ENCODE assay signal across 8 cellular contexts in the genomic region with DNA sequence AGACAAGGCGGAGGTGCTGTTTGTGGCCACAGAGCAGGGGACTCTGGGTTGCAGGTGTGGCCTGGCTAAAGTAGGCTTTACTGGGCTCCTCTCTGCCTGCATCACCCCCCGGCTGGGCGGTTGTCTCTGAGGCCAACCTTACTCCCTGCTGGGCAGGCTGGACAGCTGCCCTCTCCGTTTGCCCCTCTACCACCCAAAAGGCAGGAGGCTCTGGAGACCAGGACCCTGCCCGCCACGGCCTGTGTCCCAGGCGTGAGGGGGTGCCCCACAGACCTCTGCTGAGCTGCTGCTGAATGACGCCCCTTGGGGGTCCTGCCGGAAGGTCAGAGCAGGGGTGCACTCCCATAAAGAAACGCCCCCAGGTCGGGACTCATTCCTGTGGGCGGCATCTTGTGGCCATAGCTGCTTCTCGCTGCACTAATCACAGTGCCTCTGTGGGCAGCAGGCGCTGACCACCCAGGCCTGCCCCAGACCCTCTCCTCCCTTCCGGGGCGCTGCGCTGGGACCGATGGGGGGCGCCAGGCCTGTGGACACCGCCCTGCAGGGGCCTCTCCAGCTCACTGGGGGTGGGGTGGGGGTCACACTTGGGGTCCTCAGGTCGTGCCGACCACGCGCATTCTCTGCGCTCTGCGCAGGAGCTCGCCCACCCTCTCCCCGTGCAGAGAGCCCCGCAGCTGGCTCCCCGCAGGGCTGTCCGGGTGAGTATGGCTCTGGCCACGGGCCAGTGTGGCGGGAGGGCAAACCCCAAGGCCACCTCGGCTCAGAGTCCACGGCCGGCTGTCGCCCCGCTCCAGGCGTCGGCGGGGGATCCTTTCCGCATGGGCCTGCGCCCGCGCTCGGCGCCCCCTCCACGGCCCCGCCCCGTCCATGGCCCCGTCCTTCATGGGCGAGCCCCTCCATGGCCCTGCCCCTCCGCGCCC. TPM values are rescaled to one million over a fixed set of nuclear protein-coding genes. Genes with fewer than 3 reads are reported as not detected.
DNase-seq lines count a peak whose midpoint lies in the region; ATAC-seq and TF ChIP-seq lines count a peak whose summit lies in the region.

No MANE protein-coding gene starts in this region.

- H3K36me3 ChIP-seq in iPS DF 6.9 (ENCODE audit: control insufficient read depth, insufficient read depth, low read length): no peaks in the 10 kb centered on the region

- CTCF ChIA-PET in activated CD4-positive, alpha-beta memory T cell treated with anti-CD3 and anti-CD28 coated beads for 36 hours (lab: Charles Lee): no interaction called here
- CTCF ChIA-PET in activated CD4-positive, alpha-beta memory T cell treated with anti-CD3 and anti-CD28 coated beads, Interleukin-2, amount 10 ng/mL, durations not matched to agents 7 days and 5 days (lab: Charles Lee): interaction anchor here (1.1 kb wide), 1 partner anchor 36 kb away, joined by 4 read pairs; no protein-coding TSS in a partner anchor
- CTCF ChIA-PET in WTC11 (lab: Charles Lee): interaction anchor here (1.0 to 1.4 kb wide), 3 partner anchors 31 to 407 kb away, joined by 3 to 4 read pairs (median 4); no protein-coding TSS in a partner anchor

- TF ChIP-seq CTCF in WTC11 (IDR thresholded peaks at IDR 0.05): no peak

- no peaks in the 10 kb centered on the region for H3K9me3 Mint-ChIP-seq in activated CD4-positive, alpha-beta memory T cell treated with anti-CD3 and anti-CD28 coated beads for 36 hours
- H3K9me3 Mint-ChIP-seq in activated CD4-positive, alpha-beta memory T cell treated with anti-CD3 and anti-CD28 coated beads, Interleukin-2, amount 10 ng/mL, durations not matched to agents 7 days and 5 days: no peaks in the 10 kb centered on the region
- H3K9me3 Mint-ChIP-seq in WTC11: no peaks in the 10 kb centered on the region
- H3K9me3 Mint-ChIP-seq in stimulated activated naive B cell treated with anti-CD40 and anti-IgM and Interleukin-4, amounts not matched to agents 10 μg/mL and 1 μg/mL and 100 μg/mL, for 72 hours: no peaks in the 10 kb centered on the region

- no peak overlapping the region for H3K27ac ChIP-seq in iPS DF 6.9 (ENCODE audit: low read length)

- H3K4me3 Mint-ChIP-seq in activated CD4-positive, alpha-beta memory T cell treated with anti-CD3 and anti-CD28 coated beads for 36 hours: peak overlapping the region; percentile 12
- no peak overlapping the region for H3K4me3 Mint-ChIP-seq in activated CD4-positive, alpha-beta memory T cell treated with anti-CD3 and anti-CD28 coated beads, Interleukin-2, amount 10 ng/mL, durations not matched to agents 7 days and 5 days
- peak overlapping the region; percentile 46 for H3K4me3 Mint-ChIP-seq in WTC11
- peak overlapping the region; percentile 88 to 93 for H3K4me3 Mint-ChIP-seq in stimulated activated naive B cell treated with anti-CD40 and anti-IgM and Interleukin-4, amounts not matched to agents 10 μg/mL and 1 μg/mL and 100 μg/mL, for 72 hours

- no peaks in the 10 kb centered on the region for H3K9me3 ChIP-seq in iPS DF 6.9 (ENCODE audit: control insufficient read depth, insufficient read depth, low read length)

- ATAC-seq in HG03066 (IDR thresholded peaks at IDR 0.05; ENCODE audit: low read depth, unreplicated experiment) (peak; percentile 19), WTC11 (peak; percentile 65)
- peak in 1 of 2 donors; percentile 33 for ATAC-seq in stimulated activated naive B cell treated with anti-CD40 and anti-IgM and Interleukin-4, amounts not matched to agents 10 μg/mL and 1 μg/mL and 100 μg/mL, for 72 hours (replicated peaks)

- no peak for DNase-seq in activated CD4-positive, alpha-beta memory T cell treated with anti-CD3 and anti-CD28 coated beads for 36 hours
- DNase-seq in activated CD4-positive, alpha-beta memory T cell treated with anti-CD3 and anti-CD28 coated beads, Interleukin-2, amount 10 ng/mL, durations not matched to agents 7 days and 5 days: no peak
- DNase-seq in WTC11 (ENCODE audit: low spot score) (peak; percentile 27), iPS DF 6.9 (ENCODE audit: low read depth, low spot score) (no peak)
- no peak for DNase-seq in stimulated activated naive B cell treated with anti-CD40 and anti-IgM and Interleukin-4, amounts not matched to agents 10 μg/mL and 1 μg/mL and 100 μg/mL, for 72 hours
- no peak for DNase-seq in central memory CD4-positive, alpha-beta T cell
- no peak for DNase-seq in stimulated activated CD4-positive, alpha-beta T cell treated with anti-CD3 and anti-CD28 coated beads, Interleukin-4, amount 100 ng/mL, for 4 hours

- intact Hi-C loops in activated CD4-positive, alpha-beta memory T cell treated with anti-CD3 and anti-CD28 coated beads for 36 hours (cut with micrococcal nuclease): loop anchor here (1.0 to 2.0 kb wide), 5 partner anchors 12 to 881 kb away; a partner anchor contains a TSS

- peak overlapping the region; percentile 84 for H3K4me3 ChIP-seq in iPS DF 6.9 (ENCODE audit: low read length)

- H3K4me1 ChIP-seq in iPS DF 6.9 (ENCODE audit: control insufficient read depth, insufficient read depth, low read length): no peaks in the 10 kb centered on the region

- H3K27me3 Mint-ChIP-seq in activated CD4-positive, alpha-beta memory T cell treated with anti-CD3 and anti-CD28 coated beads for 36 hours: no peaks in the 10 kb centered on the region
- no peaks in the 10 kb centered on the region for H3K27me3 Mint-ChIP-seq in activated CD4-positive, alpha-beta memory T cell treated with anti-CD3 and anti-CD28 coated beads, Interleukin-2, amount 10 ng/mL, durations not matched to agents 7 days and 5 days
- no peaks in the 10 kb centered on the region; the same call in 1 of the 2 replicates for H3K27me3 Mint-ChIP-seq in WTC11 (ENCODE audit: low read depth)
- no peaks in the 10 kb centered on the region for H3K27me3 Mint-ChIP-seq in stimulated activated naive B cell treated with anti-CD40 and anti-IgM and Interleukin-4, amounts not matched to agents 10 μg/mL and 1 μg/mL and 100 μg/mL, for 72 hours

- H3K27me3 ChIP-seq in iPS DF 6.9 (ENCODE audit: control insufficient read depth, insufficient read depth, low read length): no peaks in the 10 kb centered on the region

- H3K4me1 Mint-ChIP-seq in activated CD4-positive, alpha-beta memory T cell treated with anti-CD3 and anti-CD28 coated beads for 36 hours (ENCODE audit: low read depth): peaks cover 22% of the 10 kb centered on the region
- peaks cover 23% of the 10 kb centered on the region for H3K4me1 Mint-ChIP-seq in activated CD4-positive, alpha-beta memory T cell treated with anti-CD3 and anti-CD28 coated beads, Interleukin-2, amount 10 ng/mL, durations not matched to agents 7 days and 5 days
- H3K4me1 Mint-ChIP-seq in WTC11: peaks cover 17% of the 10 kb centered on the region
- H3K4me1 Mint-ChIP-seq in stimulated activated naive B cell treated with anti-CD40 and anti-IgM and Interleukin-4, amounts not matched to agents 10 μg/mL and 1 μg/mL and 100 μg/mL, for 72 hours: peaks cover 17 to 24% of the 10 kb centered on the region in 2 donors

- no peak overlapping the region for H3K27ac Mint-ChIP-seq in activated CD4-positive, alpha-beta memory T cell treated with anti-CD3 and anti-CD28 coated beads for 36 hours
- H3K27ac Mint-ChIP-seq in activated CD4-positive, alpha-beta memory T cell treated with anti-CD3 and anti-CD28 coated beads, Interleukin-2, amount 10 ng/mL, durations not matched to agents 7 days and 5 days: no peak overlapping the region
- no peak overlapping the region for H3K27ac Mint-ChIP-seq in WTC11
- peak overlapping the region; percentile 73 for H3K27ac Mint-ChIP-seq in stimulated activated naive B cell treated with anti-CD40 and anti-IgM and Interleukin-4, amounts not matched to agents 10 μg/mL and 1 μg/mL and 100 μg/mL, for 72 hours

- POLR2A ChIA-PET in activated CD4-positive, alpha-beta memory T cell treated with anti-CD3 and anti-CD28 coated beads for 36 hours (lab: Charles Lee): no interaction called here
- POLR2A ChIA-PET in activated CD4-positive, alpha-beta memory T cell treated with anti-CD3 and anti-CD28 coated beads, Interleukin-2, amount 10 ng/mL, durations not matched to agents 7 days and 5 days (lab: Charles Lee): interaction anchor here (0.6 to 3.0 kb wide), 5 partner anchors 16 to 128 kb away, joined by 3 to 11 read pairs (median 3); a partner anchor contains a TSS
- POLR2A ChIA-PET in WTC11 (lab: Charles Lee): no interaction called here

- peaks cover 2% of the 10 kb centered on the region for H3K36me3 Mint-ChIP-seq in activated CD4-positive, alpha-beta memory T cell treated with anti-CD3 and anti-CD28 coated beads for 36 hours
- H3K36me3 Mint-ChIP-seq in activated CD4-positive, alpha-beta memory T cell treated with anti-CD3 and anti-CD28 coated beads, Interleukin-2, amount 10 ng/mL, durations not matched to agents 7 days and 5 days (ENCODE audit: low read depth): no peaks in the 10 kb centered on the region
- H3K36me3 Mint-ChIP-seq in WTC11: no peaks in the 10 kb centered on the region
- peaks cover 21 to 32% of the 10 kb centered on the region in 2 donors for H3K36me3 Mint-ChIP-seq in stimulated activated naive B cell treated with anti-CD40 and anti-IgM and Interleukin-4, amounts not matched to agents 10 μg/mL and 1 μg/mL and 100 μg/mL, for 72 hours

- WGBS in iPS DF 6.9 (ENCODE audit: insufficient coverage, insufficient read length): no CpG with 5 or more reads among the region's 54 CpGs

TF ChIP-seq in WTC11, 78 proteins besides CTCF, POLR2A, EP300 and RAD21 (continues in another document):
- TF ChIP-seq ZBTB21 (CRISPR knock-in tag; IDR thresholded peaks at IDR 0.05; ENCODE audit: borderline replicate concordance) (0 out of 2 replicates have a peak, but pooled peaks have one; percentile 19), GABPB1 (CRISPR knock-in tag; IDR thresholded peaks at IDR 0.05) (peak; percentile 42; the same call in 1 of the 2 replicates), CREM (CRISPR knock-in tag; IDR thresholded peaks at IDR 0.05) (0 out of 2 replicates have a peak, but pooled peaks have one; percentile 33), FOXK1 (CRISPR knock-in tag; IDR thresholded peaks at IDR 0.05) (0 out of 2 replicates have a peak, but pooled peaks have one; percentile 36), PRRX2 (CRISPR knock-in tag; IDR thresholded peaks at IDR 0.05) (no peak), RELA (CRISPR knock-in tag; IDR thresholded peaks at IDR 0.05; ENCODE audit: borderline replicate concordance) (0 out of 2 replicates have a peak, but pooled peaks have one; percentile 13)

RNA-seq across cellular contexts. Expression of a gene that starts 0.9 kb away (rescaled TPM):
- total RNA-seq in activated CD4-positive, alpha-beta memory T cell treated with anti-CD3 and anti-CD28 coated beads for 36 hours: not detected
- not detected for total RNA-seq in activated CD4-positive, alpha-beta memory T cell treated with anti-CD3 and anti-CD28 coated beads, Interleukin-2, amount 10 ng/mL, durations not matched to agents 7 days and 5 days
- total RNA-seq in WTC11 (2021): not detected in 3 replicates

RNA-seq across cellular contexts. Expression of a gene that starts 1.1 kb away (rescaled TPM):
- 10 to 100 TPM; 57.6 to 69.8 TPM for total RNA-seq in activated CD4-positive, alpha-beta memory T cell treated with anti-CD3 and anti-CD28 coated beads for 36 hours
- total RNA-seq in activated CD4-positive, alpha-beta memory T cell treated with anti-CD3 and anti-CD28 coated beads, Interleukin-2, amount 10 ng/mL, durations not matched to agents 7 days and 5 days: 10 to 100 TPM; 50.7 to 54.9 TPM
- total RNA-seq in WTC11 (2021): 64.1 to 85.4 TPM (median 71.4 TPM) in 3 replicates
